8 cellular contexts compared by ENCODE assay signal in the genomic region with DNA sequence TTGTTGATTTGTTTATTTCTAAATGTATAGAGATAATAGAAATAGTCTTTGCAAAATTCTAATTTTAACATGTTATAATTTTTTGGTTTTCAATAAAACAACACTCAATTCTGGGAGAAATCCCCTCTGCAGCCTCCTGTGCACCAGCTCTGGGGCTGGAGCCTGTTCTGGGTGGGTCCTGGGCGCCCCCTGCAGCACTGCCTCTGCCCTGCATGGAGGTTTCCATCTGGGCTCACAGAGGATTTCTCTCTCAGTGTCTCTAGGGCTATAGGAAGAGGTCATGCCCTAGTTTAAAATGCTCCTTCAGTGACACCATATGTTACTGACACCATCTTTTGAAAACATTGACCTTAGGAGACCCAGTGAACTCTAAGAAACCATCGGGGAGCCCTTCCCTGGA.
DNase-seq lines count a peak whose midpoint lies in the region; ATAC-seq, FAIRE-seq and TF ChIP-seq lines count a peak whose summit lies in the region.
"Not testable (repeated sequence)": the region's sequence is repeated elsewhere in the genome, so short reads cannot be mapped to it uniquely, and the experiment has no call there.

No MANE protein-coding gene starts in this region.

- intact Hi-C loops in activated CD8-positive, alpha-beta T cell treated with anti-CD3 and anti-CD28 coated beads for 36 hours (cut with micrococcal nuclease); HepG2 (cut with micrococcal nuclease; ENCODE audit: unreplicated experiment): not testable (repeated sequence)

- ATAC-seq in SK-N-SH treated with all-trans-retinoic acid at 6 μM for 48 hours (0 out of 3 replicates have a peak, but pooled peaks have one; percentile 48), HepG2 (peak; percentile 74)
- peak; percentile 59 for ATAC-seq in activated CD8-positive, alpha-beta T cell treated with anti-CD3 and anti-CD28 coated beads for 36 hours
- peak; percentile 40 for ATAC-seq in activated naive CD8-positive, alpha-beta T cell treated with anti-CD3 and anti-CD28 coated beads, Interleukin-2, amount 10 ng/mL, durations not matched to agents 7 days and 5 days (ENCODE audit: low read depth)
- ATAC-seq in stimulated activated effector memory CD8-positive, alpha-beta T cell treated with anti-CD3 and anti-CD28 coated beads, Interleukin-12 subunit alpha, Interleukin-12 subunit beta, amount 100 ng/mL, for 72 hours: not testable (repeated sequence)

- not testable (repeated sequence) for H3K27me3 ChIP-seq in CD8-positive, alpha-beta memory T cell (ENCODE audit: insufficient read depth, low read length, poor library complexity, severe bottlenecking); HepG2 (ENCODE audit: control insufficient read depth in 1 of 2, insufficient read depth in 2 of 2, low read length in 2 of 2)

- not testable (repeated sequence) for H3K36me3 ChIP-seq in CD8-positive, alpha-beta memory T cell (ENCODE audit: insufficient read depth, low read length); HepG2 (replicated peaks in 1 of 2; ENCODE audit: control insufficient read depth in 1 of 2, insufficient read depth in 2 of 2, low read length in 2 of 2)

- not testable (repeated sequence) for H3K4me3 ChIP-seq in CD8-positive, alpha-beta memory T cell (ENCODE audit: low read length); HepG2 (replicated peaks in 1 of 3; ENCODE audit: insufficient read depth in 1 of 3, low read depth in 2 of 3, low read length in 3 of 3)

- CTCF ChIA-PET in CD8-positive, alpha-beta memory T cell (lab: Charles Lee); activated CD8-positive, alpha-beta T cell treated with anti-CD3 and anti-CD28 coated beads for 36 hours (lab: Charles Lee); HepG2 (lab: Yijun Ruan, JAX; ENCODE audit: low intra/inter-chr PET ratio, low total read pairs): not testable (repeated sequence)

- H3K9me3 Mint-ChIP-seq in CD8-positive, alpha-beta memory T cell; activated CD8-positive, alpha-beta T cell treated with anti-CD3 and anti-CD28 coated beads for 36 hours; activated naive CD8-positive, alpha-beta T cell treated with anti-CD3 and anti-CD28 coated beads, Interleukin-2, amount 10 ng/mL, durations not matched to agents 7 days and 5 days; stimulated activated effector memory CD8-positive, alpha-beta T cell treated with anti-CD3 and anti-CD28 coated beads, Interleukin-12 subunit alpha, Interleukin-12 subunit beta, amount 100 ng/mL, for 72 hours: not testable (repeated sequence)

- in situ Hi-C loops in GM13977 (cut with MboI; ENCODE audit: low pct_unique_long_range_greater_than_20kb, low sequenced_read_pairs, unreplicated experiment); HepG2 (cut with HindIII; ENCODE audit: extremely low pct_ligation_motif_present, low pct_unique_long_range_greater_than_20kb): not testable (repeated sequence)

- FAIRE-seq in HepG2 (lab: Jason Lieb, UNC): not testable (repeated sequence)

- peaks cover 2 to 16% of the 10 kb centered on the region in 2 donors for H3K27me3 Mint-ChIP-seq in CD8-positive, alpha-beta memory T cell
- H3K27me3 Mint-ChIP-seq in activated CD8-positive, alpha-beta T cell treated with anti-CD3 and anti-CD28 coated beads for 36 hours: not testable (repeated sequence)
- H3K27me3 Mint-ChIP-seq in activated naive CD8-positive, alpha-beta T cell treated with anti-CD3 and anti-CD28 coated beads, Interleukin-2, amount 10 ng/mL, durations not matched to agents 7 days and 5 days: peaks cover 11% of the 10 kb centered on the region

- H2AFZ ChIP-seq in HepG2 (ENCODE audit: low read length): not testable (repeated sequence)

- peaks cover 50% of the 10 kb centered on the region for H3K4me1 ChIP-seq in CD8-positive, alpha-beta memory T cell (ENCODE audit: insufficient read depth, low read length)
- not testable (repeated sequence) for H3K4me1 ChIP-seq in HepG2 (ENCODE audit: insufficient read depth, low read length)

- not testable (repeated sequence) for DNase-seq in CD8-positive, alpha-beta memory T cell; GM13977 (ENCODE audit: low spot score); activated naive CD8-positive, alpha-beta T cell treated with anti-CD3 and anti-CD28 coated beads, Interleukin-2, amount 10 ng/mL, durations not matched to agents 7 days and 5 days; HepG2 (ENCODE audit: low spot score); stimulated activated effector memory CD8-positive, alpha-beta T cell treated with anti-CD3 and anti-CD28 coated beads, Interleukin-12 subunit alpha, Interleukin-12 subunit beta, amount 100 ng/mL, for 72 hours (ENCODE audit: low spot score in 2 of 2)
- peak; percentile 8 for DNase-seq in activated CD8-positive, alpha-beta T cell treated with anti-CD3 and anti-CD28 coated beads for 36 hours

- H3K4me1 Mint-ChIP-seq in CD8-positive, alpha-beta memory T cell: peaks cover 48 to 73% (median 59%) of the 10 kb centered on the region in 3 donors
- H3K4me1 Mint-ChIP-seq in activated CD8-positive, alpha-beta T cell treated with anti-CD3 and anti-CD28 coated beads for 36 hours (ENCODE audit: low read depth): peaks cover 37% of the 10 kb centered on the region
- H3K4me1 Mint-ChIP-seq in activated naive CD8-positive, alpha-beta T cell treated with anti-CD3 and anti-CD28 coated beads, Interleukin-2, amount 10 ng/mL, durations not matched to agents 7 days and 5 days: peaks cover 64% of the 10 kb centered on the region
- peaks cover 32% of the 10 kb centered on the region for H3K4me1 Mint-ChIP-seq in stimulated activated effector memory CD8-positive, alpha-beta T cell treated with anti-CD3 and anti-CD28 coated beads, Interleukin-12 subunit alpha, Interleukin-12 subunit beta, amount 100 ng/mL, for 72 hours

- not testable (repeated sequence) for TF ChIP-seq EP300 in HepG2 (IDR thresholded peaks at IDR 0.05; ENCODE audit: low read depth in 2 of 2, low read length in 2 of 2); HepG2 (CRISPR knock-in tag; IDR thresholded peaks at IDR 0.05; ENCODE audit: borderline replicate concordance)

- H3K36me3 Mint-ChIP-seq in CD8-positive, alpha-beta memory T cell; activated CD8-positive, alpha-beta T cell treated with anti-CD3 and anti-CD28 coated beads for 36 hours (ENCODE audit: low read depth); activated naive CD8-positive, alpha-beta T cell treated with anti-CD3 and anti-CD28 coated beads, Interleukin-2, amount 10 ng/mL, durations not matched to agents 7 days and 5 days; stimulated activated effector memory CD8-positive, alpha-beta T cell treated with anti-CD3 and anti-CD28 coated beads, Interleukin-12 subunit alpha, Interleukin-12 subunit beta, amount 100 ng/mL, for 72 hours: not testable (repeated sequence)

- BruUV-seq in HepG2 (replicated peaks; lab: Mats Ljungman, UMichigan): not testable (repeated sequence)

- not testable (repeated sequence) for H4K20me1 ChIP-seq in HepG2 (ENCODE audit: insufficient read depth, low read length)

- peak overlapping the region in 5 of 7 donors; percentile 4 to 30 (median 14) for H3K4me3 Mint-ChIP-seq in CD8-positive, alpha-beta memory T cell
- H3K4me3 Mint-ChIP-seq in activated CD8-positive, alpha-beta T cell treated with anti-CD3 and anti-CD28 coated beads for 36 hours: peak overlapping the region; percentile 24
- peak overlapping the region; percentile 73 for H3K4me3 Mint-ChIP-seq in activated naive CD8-positive, alpha-beta T cell treated with anti-CD3 and anti-CD28 coated beads, Interleukin-2, amount 10 ng/mL, durations not matched to agents 7 days and 5 days
- peak overlapping the region; percentile 4 for H3K4me3 Mint-ChIP-seq in stimulated activated effector memory CD8-positive, alpha-beta T cell treated with anti-CD3 and anti-CD28 coated beads, Interleukin-12 subunit alpha, Interleukin-12 subunit beta, amount 100 ng/mL, for 72 hours

- H3K9me3 ChIP-seq in CD8-positive, alpha-beta memory T cell (ENCODE audit: low read length); HepG2 (ENCODE audit: low read length): not testable (repeated sequence)

- peak overlapping the region in 5 of 8 donors; percentile 20 to 93 (median 67) for H3K27ac Mint-ChIP-seq in CD8-positive, alpha-beta memory T cell
- not testable (repeated sequence) for H3K27ac Mint-ChIP-seq in activated CD8-positive, alpha-beta T cell treated with anti-CD3 and anti-CD28 coated beads for 36 hours; stimulated activated effector memory CD8-positive, alpha-beta T cell treated with anti-CD3 and anti-CD28 coated beads, Interleukin-12 subunit alpha, Interleukin-12 subunit beta, amount 100 ng/mL, for 72 hours
- H3K27ac Mint-ChIP-seq in activated naive CD8-positive, alpha-beta T cell treated with anti-CD3 and anti-CD28 coated beads, Interleukin-2, amount 10 ng/mL, durations not matched to agents 7 days and 5 days: peak overlapping the region; percentile 62

- POLR2A ChIA-PET in CD8-positive, alpha-beta memory T cell (lab: Charles Lee); activated CD8-positive, alpha-beta T cell treated with anti-CD3 and anti-CD28 coated beads for 36 hours (lab: Charles Lee); activated naive CD8-positive, alpha-beta T cell treated with anti-CD3 and anti-CD28 coated beads, Interleukin-2, amount 10 ng/mL, durations not matched to agents 7 days and 5 days (lab: Charles Lee); HepG2 (lab: Yijun Ruan, JAX): not testable (repeated sequence)

- not testable (repeated sequence) for H3K27ac ChIP-seq in 22Rv1; CD8-positive, alpha-beta memory T cell (ENCODE audit: low read depth, low read length); HepG2 (ENCODE audit: extremely low read length, insufficient read depth, low read length)

- TF ChIP-seq CTCF in 22Rv1 (IDR thresholded peaks at IDR 0.05): peak; percentile 21; the same call in 1 of the 2 replicates
- TF ChIP-seq CTCF in GM13977 (IDR thresholded peaks at IDR 0.05; ENCODE audit: extremely low read depth, insufficient read depth, missing control alignments): peak; percentile 20
- peak; percentile 23 for TF ChIP-seq CTCF in activated CD8-positive, alpha-beta T cell treated with anti-CD3 and anti-CD28 coated beads for 36 hours (IDR thresholded peaks at IDR 0.05)
- TF ChIP-seq CTCF in HepG2 (CRISPR knock-in tag; IDR thresholded peaks at IDR 0.05): not testable (repeated sequence)

- not testable (repeated sequence) for H3K9ac ChIP-seq in HepG2 (ENCODE audit: insufficient read depth, low read depth, low read length)

- not testable (repeated sequence) for TF ChIP-seq RAD21 in HepG2 (CRISPR knock-in tag; IDR thresholded peaks at IDR 0.05)

- not testable (repeated sequence) for TF ChIP-seq POLR2A in HepG2 (IDR thresholded peaks at IDR 0.05; ENCODE audit: insufficient read depth in 1 of 2, low read depth in 2 of 2, low read length in 2 of 2)

- WGBS in HepG2 (ENCODE audit: low lambda C conversion rate): 0% methylated on average over 1 of the region's 2 CpGs

- not testable (repeated sequence) for H3K79me2 ChIP-seq in HepG2 (ENCODE audit: insufficient read depth, low read length)

- not testable (repeated sequence) for H3K4me2 ChIP-seq in HepG2 (ENCODE audit: low read depth, low read length)

Comparison
In these comparisons a context has a peak if more than half of its experiments do, and no peak if none do; other contexts are left out.
1. H3K4me3 Mint-ChIP-seq: peak in every context shown above with its lines; median percentile 73 in activated naive CD8-positive, alpha-beta T cell treated with anti-CD3 and anti-CD28 coated beads, Interleukin-2, amount 10 ng/mL, durations not matched to agents 7 days and 5 days; 24 in activated CD8-positive, alpha-beta T cell treated with anti-CD3 and anti-CD28 coated beads for 36 hours; 14 in CD8-positive, alpha-beta memory T cell; 4 in stimulated activated effector memory CD8-positive, alpha-beta T cell treated with anti-CD3 and anti-CD28 coated beads, Interleukin-12 subunit alpha, Interleukin-12 subunit beta, amount 100 ng/mL, for 72 hours.